Comparison of ENCODE assay signal across 15 cellular contexts in genomic region chr4:183765121-183765990, GRCh38.
DNase-seq lines count a peak whose midpoint lies in the region; ATAC-seq and TF ChIP-seq lines count a peak whose summit lies in the region.
"Had no signal": no experiment of that assay in that cellular context is flagged by ENCODE, and none has a peak within 500 bp of the region (broad histone marks: within the 10 kb centered on the region; RNA-seq: fewer than 3 reads in every experiment).

No MANE protein-coding gene starts in this region.

- H3K27ac ChIP-seq in SJCRH30 (no peak overlapping the region), esophagus (ENCODE audit: low read depth in 2 of 2, low read length in 1 of 2) (peak overlapping the region; percentile 60 to 92), transverse colon (peak overlapping the region in 2 of 4 donors; percentile 26 to 49)

- no peak overlapping the region for H3K27ac Mint-ChIP-seq in activated CD4-positive, alpha-beta memory T cell treated with anti-CD3 and anti-CD28 coated beads for 36 hours
- H3K27ac Mint-ChIP-seq: activated T-helper 17 cell treated with anti-CD3 and anti-CD28 coated beads, Interleukin-2, amount 50 U/mL, for 72 hours had no signal

- in situ Hi-C loops in transverse colon (cut with MboI; ENCODE audit: low pct_ligation_motif_present in 1 of 4, low pct_unique_long_range_greater_than_20kb in 1 of 4, low sequenced_read_pairs in 3 of 4) = no loop called here

- intact Hi-C loops in mucosa of descending colon (cut with DNase I, micrococcal nuclease) (no loop called here), transverse colon (cut with DNase I; ENCODE audit: low total_unique reads) (no loop called here)
- intact Hi-C loops in activated CD4-positive, alpha-beta memory T cell treated with anti-CD3 and anti-CD28 coated beads for 36 hours (cut with micrococcal nuclease) = no loop called here

- TF ChIP-seq POLR2A in transverse colon (IDR thresholded peaks at IDR 0.05) = no peak

- POLR2A ChIA-PET in activated CD4-positive, alpha-beta memory T cell treated with anti-CD3 and anti-CD28 coated beads for 36 hours (lab: Charles Lee) = interaction anchor here (0.6 kb wide), 1 partner anchor 40 kb away, joined by 3 read pairs; no protein-coding TSS in a partner anchor

- DNase-seq in SJCRH30 (peak in 1 of 2 experiments; percentile 18), mucosa of descending colon (peak in 1 of 3 donors; percentile 38), transverse colon (peak; percentile 32), NCI-H2081 treated with DMSO at 0.1 percent for 48 hours (lab: John Stamatoyannopoulos, UW) (no peak), OCI-M2 (lab: John Stamatoyannopoulos, UW; ENCODE audit: unreplicated experiment) (no peak)
- DNase-seq in activated CD4-positive, alpha-beta memory T cell treated with anti-CD3 and anti-CD28 coated beads for 36 hours = no peak
- DNase-seq: activated CD4-positive, alpha-beta T cell treated with anti-CD3 and anti-CD28 coated beads for 4 hours; Calu3; MM.1S; NCI-H774 had no signal

- H3K4me1 Mint-ChIP-seq in activated CD4-positive, alpha-beta memory T cell treated with anti-CD3 and anti-CD28 coated beads for 36 hours (ENCODE audit: low read depth) = peaks cover 3% of the 10 kb centered on the region
- H3K4me1 Mint-ChIP-seq: activated T-helper 17 cell treated with anti-CD3 and anti-CD28 coated beads, Interleukin-2, amount 50 U/mL, for 72 hours had no signal

- H3K27me3 Mint-ChIP-seq in activated CD4-positive, alpha-beta memory T cell treated with anti-CD3 and anti-CD28 coated beads for 36 hours = peaks cover 8% of the 10 kb centered on the region

- H3K4me1 ChIP-seq in SJCRH30 = no peaks in the 10 kb centered on the region
- H3K4me1 ChIP-seq in esophagus (ENCODE audit: control insufficient read depth in 2 of 2, insufficient read depth in 2 of 2, low read length in 1 of 2) = peaks cover 0 to 4% of the 10 kb centered on the region in 2 donors
- peaks cover 12% of the 10 kb centered on the region for H3K4me1 ChIP-seq in mucosa of descending colon (ENCODE audit: low read depth)
- H3K4me1 ChIP-seq in transverse colon = peaks cover 0 to 18% (median 8%) of the 10 kb centered on the region in 4 donors

- CTCF ChIA-PET in activated CD4-positive, alpha-beta memory T cell treated with anti-CD3 and anti-CD28 coated beads for 36 hours (lab: Charles Lee) = no interaction called here

- WGBS in esophagus, 2 donors = 31 to 44% methylated on average over 21 of the region's 21 CpGs
- 37 to 56% methylated on average over 5 to 21 of the region's 21 CpGs for WGBS in transverse colon (ENCODE audit: low coverage in 1 of 2), 2 donors

- H3K9me3 Mint-ChIP-seq in activated CD4-positive, alpha-beta memory T cell treated with anti-CD3 and anti-CD28 coated beads for 36 hours = no peaks in the 10 kb centered on the region
- H3K9me3 Mint-ChIP-seq: activated T-helper 17 cell treated with anti-CD3 and anti-CD28 coated beads, Interleukin-2, amount 50 U/mL, for 72 hours; neural crest cell had no signal

- H3K9me3 ChIP-seq in SJCRH30 (replicated peaks) = no peaks in the 10 kb centered on the region
- no peaks in the 10 kb centered on the region for H3K9me3 ChIP-seq in esophagus (ENCODE audit: control insufficient read depth in 2 of 2, insufficient read depth in 1 of 2, low read depth in 1 of 2, low read length in 1 of 2)
- no peaks in the 10 kb centered on the region for H3K9me3 ChIP-seq in mucosa of descending colon
- no peaks in the 10 kb centered on the region for H3K9me3 ChIP-seq in transverse colon
- H3K9me3 ChIP-seq: thoracic aorta had no signal

- H3K4me3 ChIP-seq in SJCRH30 (peak overlapping the region; percentile 19), esophagus (ENCODE audit: low read depth in 1 of 2, low read length in 2 of 2) (no peak overlapping the region), mucosa of descending colon (no peak overlapping the region), transverse colon (no peak overlapping the region)
- H3K4me3 ChIP-seq: thoracic aorta had no signal

- no peaks in the 10 kb centered on the region for H3K36me3 Mint-ChIP-seq in activated CD4-positive, alpha-beta memory T cell treated with anti-CD3 and anti-CD28 coated beads for 36 hours

- no peak overlapping the region for H3K4me3 Mint-ChIP-seq in activated CD4-positive, alpha-beta memory T cell treated with anti-CD3 and anti-CD28 coated beads for 36 hours
- H3K4me3 Mint-ChIP-seq: activated T-helper 17 cell treated with anti-CD3 and anti-CD28 coated beads, Interleukin-2, amount 50 U/mL, for 72 hours; neural crest cell had no signal

- TF ChIP-seq EP300 in transverse colon (IDR thresholded peaks at IDR 0.05; ENCODE audit: low read depth) = no peak

- TF ChIP-seq CTCF in mucosa of descending colon (IDR thresholded peaks at IDR 0.05) (no peak), transverse colon (IDR thresholded peaks at IDR 0.05) (no peak)

- H3K27me3 ChIP-seq in SJCRH30 = no peaks in the 10 kb centered on the region
- no peaks in the 10 kb centered on the region for H3K27me3 ChIP-seq in esophagus (ENCODE audit: control insufficient read depth in 1 of 2, insufficient read depth in 2 of 2, low read length in 2 of 2)
- no peaks in the 10 kb centered on the region for H3K27me3 ChIP-seq in transverse colon

- peak; percentile 52 for ATAC-seq in mucosa of descending colon
- ATAC-seq in HG02763 (IDR thresholded peaks at IDR 0.05; ENCODE audit: unreplicated experiment) = no peak
- ATAC-seq: activated T-helper 17 cell treated with anti-CD3 and anti-CD28 coated beads, Interleukin-2, amount 50 U/mL, for 72 hours had no signal

- H3K36me3 ChIP-seq in SJCRH30 (no peaks in the 10 kb centered on the region), esophagus (ENCODE audit: control insufficient read depth in 2 of 2, insufficient read depth in 2 of 2, low read length in 1 of 2) (no peaks in the 10 kb centered on the region), mucosa of descending colon (ENCODE audit: low read depth) (no peaks in the 10 kb centered on the region), transverse colon (no peaks in the 10 kb centered on the region)
- H3K36me3 ChIP-seq: thoracic aorta had no signal
